In the genomic region with DNA sequence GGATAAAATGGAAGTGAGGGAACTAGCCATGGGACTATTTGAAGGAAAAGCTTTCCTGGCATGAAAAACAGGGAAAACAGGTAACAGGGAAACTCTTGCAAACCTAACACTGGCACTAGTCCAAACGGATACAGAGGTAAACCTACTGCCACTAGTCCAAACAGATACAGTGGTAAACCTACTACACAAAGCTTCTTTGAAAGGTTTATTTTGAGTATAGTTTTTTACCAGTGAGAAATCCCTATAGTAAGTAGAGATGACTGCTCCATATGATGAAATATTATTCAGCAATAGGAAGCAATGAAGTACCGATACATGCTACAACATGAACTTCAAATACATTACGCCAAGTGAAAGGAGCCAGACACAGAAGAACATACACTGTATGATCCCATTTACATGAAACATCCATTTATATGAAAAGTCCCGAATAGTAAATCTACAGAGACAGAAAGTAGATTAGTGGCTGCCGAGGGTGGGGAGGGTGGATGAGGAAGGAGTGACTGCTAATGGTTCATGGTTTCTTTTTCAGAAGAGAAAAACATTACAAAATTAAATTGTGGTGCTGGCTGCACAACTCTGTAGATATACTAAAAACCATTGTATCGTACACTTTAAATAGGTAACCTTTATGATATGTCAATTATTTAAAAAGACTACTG, we compare ENCODE assay signal across 11 cellular contexts. TPM values are rescaled to one million over a fixed set of nuclear protein-coding genes. Genes with fewer than 3 reads are reported as not detected.
DNase-seq lines count a peak whose midpoint lies in the region; ATAC-seq, FAIRE-seq and TF ChIP-seq lines count a peak whose summit lies in the region.
"Had no signal": no experiment of that assay in that cellular context is flagged by ENCODE, and none has a peak within 500 bp of the region (broad histone marks: within the 10 kb centered on the region; RNA-seq: fewer than 3 reads in every experiment).

No MANE protein-coding gene starts in this region.

- BruUV-seq in GM12878 (replicated peaks; lab: Mats Ljungman, UMichigan), result no TSS peak

- peak overlapping the region; percentile 29 for H3K27ac ChIP-seq in GM12878 (ENCODE audit: control insufficient read depth, insufficient read depth)
- H3K27ac ChIP-seq in MM.1S (ENCODE audit: low read length), result no peak overlapping the region

- FAIRE-seq in GM18507 (lab: Jason Lieb, UNC) (peak; percentile 60), GM12878 (lab: Jason Lieb, UNC) (no peak)
- FAIRE-seq: endometrium had no signal

- H3K9me3 Mint-ChIP-seq in IgD-negative memory B cell (peaks cover 0 to 4% (median 0%) of the 10 kb centered on the region in 3 donors), natural killer cell (no peaks in the 10 kb centered on the region)

- H4K20me1 ChIP-seq in GM12878 (ENCODE audit: control insufficient read depth, insufficient read depth) (no peaks in the 10 kb centered on the region), MM.1S (ENCODE audit: insufficient read depth, low read length) (no peaks in the 10 kb centered on the region)

- H3K4me3 Mint-ChIP-seq in IgD-negative memory B cell, result peak overlapping the region in 3 of 4 donors; percentile 8 to 86 (median 52)
- H3K4me3 Mint-ChIP-seq in natural killer cell, result peak overlapping the region; percentile 77

- H3F3A ChIP-seq in MM.1S (ENCODE audit: insufficient read depth, low read length), result no peaks in the 10 kb centered on the region

- H3K27ac Mint-ChIP-seq in IgD-negative memory B cell (peak overlapping the region; percentile 67 to 86 (median 81)), natural killer cell (peak overlapping the region; percentile 85 to 89)

- TF ChIP-seq POLR2A in GM12878 (IDR thresholded peaks at IDR 0.05; ENCODE audit: low read depth, low read length), result no peak

- H3K79me2 ChIP-seq in GM12878 (ENCODE audit: control insufficient read depth, insufficient read depth, low read length) (peaks cover 18% of the 10 kb centered on the region), MM.1S (ENCODE audit: low read length) (no peaks in the 10 kb centered on the region)

- H2AFZ ChIP-seq in GM12878 (ENCODE audit: control insufficient read depth, low read depth, low read length) (no peak overlapping the region), MM.1S (ENCODE audit: low read length) (no peak overlapping the region)

- POLR2A ChIA-PET in GM12878 (lab: Charles Lee), result no interaction called here

- RAD21 ChIA-PET in GM12878 (lab: Charles Lee; ENCODE audit: unreplicated experiment), result no interaction called here

- DNase-seq in GM18507 (ENCODE audit: extremely low spot score, insufficient read length, low read depth) (no peak), GM12878 (ENCODE audit: low read depth, low spot score) (no peak), natural killer cell (no peak), NCI-H446 (lab: John Stamatoyannopoulos, UW) (no peak), AG20443 (ENCODE audit: low spot score) (no peak), globus pallidus (ENCODE audit: low spot score) (no peak), MM.1S (no peak)
- DNase-seq: activated effector memory CD4-positive, alpha-beta T cell treated with anti-CD3 and anti-CD28 coated beads, Interleukin-2, amount 50 U/mL, for 16 hours; NCI-H187 had no signal

- H3K9me3 ChIP-seq in GM12878 (replicated peaks; ENCODE audit: control insufficient read depth, insufficient read depth, low read length) (no peaks in the 10 kb centered on the region; the same call in 2 of the 3 replicates), MM.1S (replicated peaks; ENCODE audit: insufficient read depth, low read length) (no peaks in the 10 kb centered on the region)

- TF ChIP-seq EP300 in GM12878 (IDR thresholded peaks at IDR 0.05; ENCODE audit: borderline replicate concordance in 1 of 2, control insufficient read depth in 1 of 2, low read depth in 2 of 2, low read length in 2 of 2), result no peak

- H3K4me1 Mint-ChIP-seq in IgD-negative memory B cell, result peaks cover 53 to 60% (median 58%) of the 10 kb centered on the region in 3 donors
- peaks cover 50 to 54% of the 10 kb centered on the region in 2 donors for H3K4me1 Mint-ChIP-seq in natural killer cell

- H3K27me3 ChIP-seq in GM12878 (replicated peaks in 1 of 2; ENCODE audit: control insufficient read depth in 2 of 2, insufficient read depth in 2 of 2, low read length in 1 of 2) (no peaks in the 10 kb centered on the region), MM.1S (replicated peaks; ENCODE audit: insufficient read depth, low read length) (no peaks in the 10 kb centered on the region)

- peaks cover 0 to 10% of the 10 kb centered on the region in 2 experiments; a peak in 1 of 4 replicates for H3K36me3 ChIP-seq in GM12878 (ENCODE audit: control insufficient read depth in 2 of 2, insufficient read depth in 2 of 2, low read length in 1 of 2)
- no peaks in the 10 kb centered on the region for H3K36me3 ChIP-seq in MM.1S (replicated peaks; ENCODE audit: insufficient read depth, low read length)

- H3K4me2 ChIP-seq in GM12878 (ENCODE audit: control insufficient read depth, insufficient read depth), result peak overlapping the region; percentile 39; the same call in 1 of the 2 replicates
- no peak overlapping the region for H3K4me2 ChIP-seq in MM.1S (ENCODE audit: low read depth, low read length)

- CTCF ChIA-PET in GM12878 (lab: Yijun Ruan, JAX), result interaction anchor here (0.5 to 1.8 kb wide), 4 partner anchors 10 to 24 kb away, joined by 3 to 7 read pairs (median 3); no protein-coding TSS in a partner anchor

- TF ChIP-seq CTCF in GM12878 (IDR thresholded peaks at IDR 0.05 in 2 of 3, conservative IDR thresholded peaks at IDR 0.05 in 1 of 3; ENCODE audit: control insufficient read depth in 2 of 3, extremely low read depth in 1 of 3, insufficient read depth in 1 of 3, low read depth in 3 of 3, low read length in 3 of 3) (no peak), natural killer cell (IDR thresholded peaks at IDR 0.05) (no peak), MM.1S (IDR thresholded peaks at IDR 0.05; ENCODE audit: low read length) (no peak)

- SMC1A ChIA-PET in GM12878 (lab: Charles Lee; ENCODE audit: uncharacterized antibody, unreplicated experiment), result interaction anchor here (1.4 to 3.2 kb wide), 3 partner anchors 10 to 38 kb away, joined by 3 to 16 read pairs (median 12); no protein-coding TSS in a partner anchor

- WGBS in GM12878 (ENCODE audit: insufficient coverage, insufficient replicate concordance, low lambda C conversion rate, missing lambda C conversion rate), result 65% methylated on average over 6 of the region's 6 CpGs

- no peaks in the 10 kb centered on the region for H3K9me2 ChIP-seq in MM.1S (replicated peaks; ENCODE audit: insufficient read depth, low read length)

- H3K4me3 ChIP-seq in GM12878 (no peak overlapping the region), MM.1S (ENCODE audit: low read length) (no peak overlapping the region)

- H3K9ac ChIP-seq in GM12878 (ENCODE audit: control insufficient read depth, insufficient read depth, low read length) (no peak overlapping the region), MM.1S (ENCODE audit: low read length) (no peak overlapping the region)

- no peak for TF ChIP-seq RAD21 in GM12878 (IDR thresholded peaks at IDR 0.05; ENCODE audit: insufficient read depth, low read depth, low read length)

- peak; percentile 29 for ATAC-seq in GM12878
- peak; percentile 59 to 60 (median 60) for ATAC-seq in natural killer cell

- H3K4me1 ChIP-seq in GM12878 (ENCODE audit: control insufficient read depth, insufficient read depth, low read length) (peaks cover 42% of the 10 kb centered on the region), MM.1S (ENCODE audit: low read length) (no peaks in the 10 kb centered on the region)

- intact Hi-C loops in GM12878 (cut with micrococcal nuclease; ENCODE audit: unreplicated experiment), result no loop called here
- intact Hi-C loops in natural killer cell (cut with micrococcal nuclease), result no loop called here

- H3K36me3 Mint-ChIP-seq in IgD-negative memory B cell (peaks cover 20% of the 10 kb centered on the region), natural killer cell (no peaks in the 10 kb centered on the region)

- H3K27me3 Mint-ChIP-seq in IgD-negative memory B cell, result no peaks in the 10 kb centered on the region
- H3K27me3 Mint-ChIP-seq in natural killer cell (ENCODE audit: low read depth in 2 of 2), result no peaks in the 10 kb centered on the region

- in situ Hi-C loops in GM12878 (cut with MboI), result no loop called here

TF ChIP-seq in GM12878, 131 proteins besides CTCF, POLR2A, EP300 and RAD21 (continues in another document):
- TF ChIP-seq SMAD1 (IDR thresholded peaks at IDR 0.05; ENCODE audit: low read depth, partially characterized antibody) (no peak), GABPA (IDR thresholded peaks at IDR 0.05; ENCODE audit: low read depth) (no peak), MTA2 (IDR thresholded peaks at IDR 0.05; ENCODE audit: low read depth) (no peak), ZNF274 (IDR thresholded peaks at IDR 0.05; ENCODE audit: insufficient read depth, insufficient read length) (no peak), TCF3 (IDR thresholded peaks at IDR 0.05; ENCODE audit: borderline replicate concordance, insufficient read depth, low read depth, low read length) (no peak), BHLHE40 (IDR thresholded peaks at IDR 0.05; ENCODE audit: borderline replicate concordance in 1 of 2, low read depth in 2 of 2, low read length in 1 of 2) (no peak)

RNA-seq across cellular contexts. Expression of a gene that starts 25.5 kb away (rescaled TPM):
- polyA plus RNA-seq in IgD-negative memory B cell (20.3 TPM), GM12878 (2011; rRNA removed) (25.2 and 32.5 TPM in 2 replicates), GM12878 (2014; fragmentation: Illumina TruSeq; extraction: Trizol) (18.8 and 25.0 TPM in 2 replicates), GM12878 (2014; fragmentation: Nextera tagmentation; extraction: Ambion mirVana) (1 to 10 TPM; 6.9 to 7.3 TPM), GM12878 (2014; rRNA removed) (11.3 and 14.1 TPM in 2 replicates), GM12878 (2016; fragmentation: Nextera tagmentation; extraction: Ambion mirVana) (10 to 100 TPM; 20.7 to 26.2 TPM)
- 55.2 and 61.5 TPM in 2 replicates for total RNA-seq in GM12878 (2013; cell fraction: nucleolus; rRNA removed)
- total RNA-seq in GM12878 (2014; rRNA removed) (17.6 and 21.7 TPM in 2 replicates), GM12878 (2014; rRNA removed; fragmentation: Illumina TruSeq; extraction: Trizol) (25.2 and 25.3 TPM in 2 replicates), GM12878 (2021) (32.5 and 35.1 TPM in 2 replicates), natural killer cell (10 to 100 TPM; 35.2 to 58.6 (median 50.4) TPM)
- polyA plus RNA-seq in GM12878 (2011; ENCODE audit: low read depth), result 9.4 TPM
- 10.5 and 13.0 TPM in 2 replicates for polyA plus RNA-seq in GM12878 (2011; cell fraction: cytosol; rRNA removed)
- 8.0 and 8.3 TPM in 2 replicates for polyA plus RNA-seq in GM12878 (2011; cell fraction: nucleus; rRNA removed)
- 8.6 and 9.5 TPM in 2 replicates for polyA plus RNA-seq in GM12878 (2012)
- 19.3 and 33.5 TPM in 2 replicates for polyA minus RNA-seq in GM12878 (2011; rRNA and poly(A)+ RNA removed)
- 6.0 and 9.6 TPM in 2 replicates for polyA minus RNA-seq in GM12878 (2011; cell fraction: cytosol; rRNA and poly(A)+ RNA removed)
- 4.0 and 9.5 TPM in 2 replicates for polyA minus RNA-seq in GM12878 (2011; cell fraction: nucleus; rRNA and poly(A)+ RNA removed)
